ENCODE assay signal across 9 cellular contexts in the genomic region with DNA sequence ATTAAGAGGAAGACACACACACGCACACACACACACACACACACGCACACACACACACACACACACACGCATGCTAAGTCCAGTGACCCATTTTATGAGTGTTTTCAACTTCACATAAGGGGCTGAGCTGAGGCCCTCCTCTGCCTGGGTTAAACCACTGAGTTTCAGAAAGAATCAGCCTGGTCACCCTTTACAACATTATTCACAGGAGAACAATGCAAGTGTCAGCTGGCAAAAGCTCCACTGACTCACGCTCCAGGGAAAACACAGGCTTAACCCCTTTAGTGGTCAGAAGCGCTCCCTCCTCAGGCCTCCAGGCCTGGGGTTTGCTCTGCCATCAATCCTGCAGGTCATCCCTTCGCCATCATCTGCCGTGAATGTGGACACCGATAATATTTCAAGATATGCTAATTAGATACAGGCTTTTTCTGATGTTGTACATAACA. TPM values are rescaled to one million over a fixed set of nuclear protein-coding genes. Genes with fewer than 3 reads are reported as not detected.
DNase-seq lines count a peak whose midpoint lies in the region; ATAC-seq lines count a peak whose summit lies in the region.
"Had no signal": no experiment of that assay in that cellular context is flagged by ENCODE, and none has a peak within 500 bp of the region (broad histone marks: within the 10 kb centered on the region; RNA-seq: fewer than 3 reads in every experiment).

No MANE protein-coding gene starts in this region.

- no peak for ATAC-seq in GM19023 (IDR thresholded peaks at IDR 0.05; ENCODE audit: unreplicated experiment)
- ATAC-seq: body of pancreas had no signal

- peak overlapping the region; percentile 58 for H3K27ac ChIP-seq in urinary bladder (ENCODE audit: low read depth)
- H3K27ac ChIP-seq: body of pancreas had no signal

- H3K4me1 ChIP-seq in urinary bladder (ENCODE audit: insufficient read depth): no peaks in the 10 kb centered on the region
- H3K4me1 ChIP-seq: body of pancreas had no signal

- H3K36me3 ChIP-seq in urinary bladder (ENCODE audit: insufficient read depth): no peaks in the 10 kb centered on the region

- H3K4me3 ChIP-seq in urinary bladder (ENCODE audit: low read depth, low read length): no peak overlapping the region
- H3K4me3 ChIP-seq: body of pancreas had no signal

- WGBS in urinary bladder: 17% methylated on average over 8 of the region's 8 CpGs

- DNase-seq in NCI-H82 (lab: John Stamatoyannopoulos, UW) (peak; percentile 35), NCI-H82 treated with DMSO at 0.1 percent for 48 hours (lab: John Stamatoyannopoulos, UW; ENCODE audit: unreplicated experiment) (no peak), epidermal melanocyte (ENCODE audit: insufficient read length, low spot score) (peak; percentile 82), mucosa of gallbladder (ENCODE audit: low spot score) (peak; percentile 36), NCI-H2107 (lab: John Stamatoyannopoulos, UW) (no peak), SIG-M5 (lab: John Stamatoyannopoulos, UW) (no peak)

RNA-seq across cellular contexts. Expression of a gene that starts 46.9 kb away (rescaled TPM):
- total RNA-seq in mucosa of gallbladder: 29.0 TPM
- total RNA-seq in urinary bladder: 36.6 TPM
- 17.4 TPM for polyA plus RNA-seq in urinary bladder

RNA-seq across cellular contexts. Expression of a gene that starts 47.0 kb away (rescaled TPM):
- total RNA-seq in mucosa of gallbladder: 22.8 TPM
- total RNA-seq in urinary bladder: 17.5 TPM
- 10.4 TPM for polyA plus RNA-seq in urinary bladder

Comparison
In these comparisons a context has a peak if more than half of its experiments do, and no peak if none do; other contexts are left out.
1. DNase-seq: peak in NCI-H82 (single experiment), epidermal melanocyte (single experiment) and mucosa of gallbladder (single experiment); none in NCI-H82 treated with DMSO at 0.1 percent for 48 hours (single experiment), NCI-H2107 (single experiment) and SIG-M5 (single experiment).